In genomic region chr4:100190643-100191600, GRCh38 we compare ENCODE assay signal across 9 cellular contexts. TPM values are rescaled to one million over a fixed set of nuclear protein-coding genes. Genes with fewer than 3 reads are reported as not detected.
DNase-seq lines count a peak whose midpoint lies in the region; ATAC-seq and TF ChIP-seq lines count a peak whose summit lies in the region.
"Had no signal": no experiment of that assay in that cellular context is flagged by ENCODE, and none has a peak within 500 bp of the region (broad histone marks: within the 10 kb centered on the region; RNA-seq: fewer than 3 reads in every experiment).

No MANE protein-coding gene starts in this region.

- H3K27me3 ChIP-seq in endodermal cell (ENCODE audit: control insufficient read depth, insufficient read depth, low read length, poor library complexity, severe bottlenecking) (peaks cover 35% of the 10 kb centered on the region), muscle layer of duodenum (ENCODE audit: low read depth, low read length) (no peaks in the 10 kb centered on the region)

- WGBS in endodermal cell (ENCODE audit: insufficient coverage in 1 of 2, insufficient read length in 1 of 2), 2 experiments: 19 to 35% methylated on average over 19 to 37 of the region's 37 CpGs

- H3K4me3 ChIP-seq in endodermal cell (ENCODE audit: low read length) (peak overlapping the region; percentile 86), muscle layer of duodenum (ENCODE audit: low read depth in 1 of 2, low read length in 2 of 2) (peak overlapping the region; percentile 68 to 83)

- no peaks in the 10 kb centered on the region for H3K9me3 ChIP-seq in endodermal cell (ENCODE audit: control insufficient read depth, low read length)
- no peaks in the 10 kb centered on the region for H3K9me3 ChIP-seq in muscle layer of duodenum (ENCODE audit: control insufficient read depth in 1 of 2, low read length in 2 of 2)

- H3K36me3 Mint-ChIP-seq in endodermal cell (ENCODE audit: low read depth): peaks cover 10% of the 10 kb centered on the region

- H3K4me1 Mint-ChIP-seq in endodermal cell: peaks cover 34% of the 10 kb centered on the region

- in situ Hi-C loops in ACHN (cut with HindIII; ENCODE audit: low pct_ligation_motif_present, low pct_unique_long_range_greater_than_20kb, low sequenced_read_pairs): no loop called here

- no peak overlapping the region for H3K27ac Mint-ChIP-seq in endodermal cell

- no peak overlapping the region for H3K27ac ChIP-seq in endodermal cell (ENCODE audit: low read depth, low read length)
- H3K27ac ChIP-seq in muscle layer of duodenum (ENCODE audit: low read length): no peak overlapping the region
- H3K27ac ChIP-seq: KMS-11 had no signal

- no peaks in the 10 kb centered on the region for H3K9me3 Mint-ChIP-seq in endodermal cell

- H3K36me3 ChIP-seq in endodermal cell (ENCODE audit: control insufficient read depth, insufficient read depth, low read length) (peaks cover 15% of the 10 kb centered on the region), muscle layer of duodenum (ENCODE audit: control insufficient read depth in 1 of 2, insufficient read depth in 2 of 2, low read length in 2 of 2) (no peaks in the 10 kb centered on the region)

- no peak for TF ChIP-seq CTCF in endodermal cell (conservative IDR thresholded peaks at IDR 0.05)

- DNase-seq in EH (ENCODE audit: low read depth): peak; percentile 52
- DNase-seq in NCI-H748 (lab: John Stamatoyannopoulos, UW; ENCODE audit: unreplicated experiment): peak; percentile 62
- DNase-seq in endodermal cell: peak; percentile 69
- DNase-seq in DMS153 (lab: John Stamatoyannopoulos, UW): no peak
- no peak for DNase-seq in ACHN
- DNase-seq in NCI-H128 (lab: John Stamatoyannopoulos, UW; ENCODE audit: unreplicated experiment): no peak

- H3K4me1 ChIP-seq in endodermal cell (ENCODE audit: control insufficient read depth, insufficient read depth, low read length) (peaks cover 7% of the 10 kb centered on the region), muscle layer of duodenum (ENCODE audit: control insufficient read depth in 1 of 2, insufficient read depth in 2 of 2, low read length in 2 of 2) (no peaks in the 10 kb centered on the region)

- peak overlapping the region; percentile 80 for H3K4me3 Mint-ChIP-seq in endodermal cell

- ATAC-seq in HG03095 (IDR thresholded peaks at IDR 0.05; ENCODE audit: unreplicated experiment): no peak

- peaks cover 55% of the 10 kb centered on the region for H3K27me3 Mint-ChIP-seq in endodermal cell (ENCODE audit: insufficient read depth)

- H3K9ac ChIP-seq in endodermal cell (ENCODE audit: extremely low read depth, low read length, poor library complexity, severe bottlenecking): no peak overlapping the region
- H3K9ac ChIP-seq: KMS-11 had no signal

RNA-seq across cellular contexts. Expression of gene DDIT4L, which starts 0.7 kb away (rescaled TPM):
- total RNA-seq in endodermal cell: 10 to 100 TPM; 10.8 to 19.7 TPM
- 5.1 TPM for polyA plus RNA-seq in endodermal cell (2013, experiment 1 of 2)
- 5.3 TPM for polyA plus RNA-seq in endodermal cell (2013, experiment 2 of 2)

Comparison
In these comparisons a context has a peak if more than half of its experiments do, and no peak if none do; other contexts are left out.
1. DNase-seq: peak in EH (single experiment), NCI-H748 (single experiment) and endodermal cell (single experiment); none in DMS153 (single experiment), ACHN (single experiment) and NCI-H128 (single experiment).